In the genomic region with DNA sequence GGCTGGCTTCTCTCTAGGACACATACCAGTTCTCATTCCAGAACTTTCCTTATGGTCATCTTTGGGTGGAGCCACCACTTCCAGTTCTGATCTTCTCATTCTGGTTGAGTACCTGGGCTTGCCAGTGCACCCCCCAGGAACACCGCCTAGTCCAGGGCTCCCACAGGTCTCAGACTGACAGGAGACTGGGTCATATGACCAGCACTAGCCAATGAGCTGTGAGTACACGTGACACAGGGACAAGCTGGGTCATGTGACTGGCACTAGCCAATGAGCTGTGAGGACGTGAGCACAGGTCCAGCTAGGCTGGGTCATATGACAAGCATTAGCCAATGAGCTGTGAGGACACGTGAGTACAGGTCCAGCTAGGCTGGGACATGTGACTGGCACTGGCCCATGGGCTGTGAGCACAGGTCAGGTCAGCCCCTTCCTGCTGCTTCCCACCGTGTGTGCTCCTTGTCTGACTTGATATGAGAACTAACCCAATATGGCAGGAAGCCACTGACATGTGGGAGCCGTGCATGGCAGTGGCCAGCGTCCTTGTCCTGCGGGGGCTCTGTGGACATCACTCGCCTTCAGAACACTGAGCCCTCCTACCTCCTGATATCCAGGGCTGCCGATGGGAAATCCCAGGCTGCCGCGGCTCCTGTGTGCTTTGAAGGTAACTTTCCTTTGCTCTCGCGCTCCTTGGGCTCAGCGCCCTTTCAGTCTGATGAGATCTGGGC, we compare ENCODE assay signal across 8 cellular contexts. TPM values are rescaled to one million over a fixed set of nuclear protein-coding genes. Genes with fewer than 3 reads are reported as not detected.
A peak's percentile ranks its signal among the peaks of the same experiment; 100 is the strongest.
DNase-seq lines count a peak whose midpoint lies in the region; ATAC-seq lines count a peak whose summit lies in the region.

No MANE protein-coding gene starts in this region.

- in situ Hi-C loops in ACHN (cut with HindIII; ENCODE audit: low pct_ligation_motif_present, low pct_unique_long_range_greater_than_20kb, low sequenced_read_pairs), result no loop called here

- H3K9me3 Mint-ChIP-seq in stimulated activated memory B cell treated with anti-CD40 and anti-IgM and Interleukin-4, amounts not matched to agents 10 μg/mL and 1 μg/mL and 100 μg/mL, for 72 hours, result no peaks in the 10 kb centered on the region

- H3K4me1 Mint-ChIP-seq in stimulated activated memory B cell treated with anti-CD40 and anti-IgM and Interleukin-4, amounts not matched to agents 10 μg/mL and 1 μg/mL and 100 μg/mL, for 72 hours, result no peaks in the 10 kb centered on the region

- no peak overlapping the region for H3K4me3 Mint-ChIP-seq in stimulated activated memory B cell treated with anti-CD40 and anti-IgM and Interleukin-4, amounts not matched to agents 10 μg/mL and 1 μg/mL and 100 μg/mL, for 72 hours

- H3K36me3 Mint-ChIP-seq in stimulated activated memory B cell treated with anti-CD40 and anti-IgM and Interleukin-4, amounts not matched to agents 10 μg/mL and 1 μg/mL and 100 μg/mL, for 72 hours, result no peaks in the 10 kb centered on the region

- H3K27ac Mint-ChIP-seq in stimulated activated memory B cell treated with anti-CD40 and anti-IgM and Interleukin-4, amounts not matched to agents 10 μg/mL and 1 μg/mL and 100 μg/mL, for 72 hours, result no peak overlapping the region

- no peaks in the 10 kb centered on the region for H3K27me3 Mint-ChIP-seq in stimulated activated memory B cell treated with anti-CD40 and anti-IgM and Interleukin-4, amounts not matched to agents 10 μg/mL and 1 μg/mL and 100 μg/mL, for 72 hours

- DNase-seq in ACHN (peak; percentile 1), H4 (ENCODE audit: low spot score) (peak; percentile 100), RPMI7951 (ENCODE audit: low read depth) (peak; percentile 83), glomerular visceral epithelial cell (ENCODE audit: extremely low spot score) (peak; percentile 4), GM19240 (ENCODE audit: insufficient read length, low spot score) (no peak)

- ATAC-seq in HG03520 (IDR thresholded peaks at IDR 0.05; ENCODE audit: unreplicated experiment) (no peak), GM19023 (IDR thresholded peaks at IDR 0.05; ENCODE audit: unreplicated experiment) (no peak)
- ATAC-seq in stimulated activated memory B cell treated with anti-CD40 and anti-IgM and Interleukin-4, amounts not matched to agents 10 μg/mL and 1 μg/mL and 100 μg/mL, for 72 hours, result no peak

RNA-seq across cellular contexts. Expression of a gene that starts 22.7 kb away (rescaled TPM):
- total RNA-seq in H4 (2014; rRNA removed; shearing (Covaris generic)), result not detected in 2 replicates
- not detected in 2 replicates for total RNA-seq in RPMI7951 (2014; rRNA removed; shearing (Covaris generic))

RNA-seq across cellular contexts. Expression of a gene that starts 34.0 kb away (rescaled TPM):
- not detected in 2 replicates for total RNA-seq in H4 (2014; rRNA removed; shearing (Covaris generic))
- not detected in 2 replicates for total RNA-seq in RPMI7951 (2014; rRNA removed; shearing (Covaris generic))

RNA-seq across cellular contexts. Expression of a gene that starts 41.3 kb away (rescaled TPM):
- not detected in 2 replicates for total RNA-seq in H4 (2014; rRNA removed; shearing (Covaris generic))
- total RNA-seq in RPMI7951 (2014; rRNA removed; shearing (Covaris generic)), result not detected in 2 replicates

RNA-seq across cellular contexts. Expression of a gene that starts 56.2 kb away (rescaled TPM):
- total RNA-seq in H4 (2014; rRNA removed; shearing (Covaris generic)), result not detected in 2 replicates
- total RNA-seq in RPMI7951 (2014; rRNA removed; shearing (Covaris generic)), result not detected in 2 replicates
